In genomic region chr2:201980389-201980821, GRCh38 we compare ENCODE assay signal across 20 cellular contexts. TPM values are rescaled to one million over a fixed set of nuclear protein-coding genes. Genes with fewer than 3 reads are reported as not detected.
DNase-seq lines count a peak whose midpoint lies in the region; ATAC-seq and TF ChIP-seq lines count a peak whose summit lies in the region.
"Had no signal": no experiment of that assay in that cellular context is flagged by ENCODE, and none has a peak within 500 bp of the region (broad histone marks: within the 10 kb centered on the region; RNA-seq: fewer than 3 reads in every experiment).

No MANE protein-coding gene starts in this region.

- DNase-seq in cerebellar cortex (ENCODE audit: low spot score) (peak; percentile 96), HEK293T (ENCODE audit: extremely low spot score) (no peak), left lung (no peak)
- no peak for DNase-seq in activated T-helper 2 cell treated with anti-CD3 and anti-CD28 coated beads, Interferon-gamma antibody, Interleukin-2, Interleukin-4, amounts not matched to agents 10 μg/mL and 5 μg/mL and 100 μg/mL, durations not matched to agents 14 hours and 24 hours and 36 hours (ENCODE audit: low spot score)
- DNase-seq: activated CD4-positive, alpha-beta T cell treated with anti-CD3 and anti-CD28 coated beads, Interleukin-2, amount 10 ng/mL, durations not matched to agents 7 days and 5 days; activated naive CD4-positive, alpha-beta T cell; CD8-positive, alpha-beta memory T cell; DMS79; endodermal cell; KBM-7; natural killer cell; NCI-H1048; NCI-H2029 had no signal

- H3K36me3 ChIP-seq in left lung = no peaks in the 10 kb centered on the region
- H3K36me3 ChIP-seq: prostate gland had no signal

- ATAC-seq in GM18511 (IDR thresholded peaks at IDR 0.05; ENCODE audit: unreplicated experiment) = peak; percentile 49
- ATAC-seq in GM19468 (IDR thresholded peaks at IDR 0.05; ENCODE audit: extremely low read depth, unreplicated experiment) = peak; percentile 45
- peak; percentile 72 for ATAC-seq in HG03095 (IDR thresholded peaks at IDR 0.05; ENCODE audit: unreplicated experiment)
- no peak for ATAC-seq in HG02981 (IDR thresholded peaks at IDR 0.05; ENCODE audit: unreplicated experiment)
- no peak for ATAC-seq in left lung
- ATAC-seq: natural killer cell had no signal

- no peak overlapping the region for H3K4me3 Mint-ChIP-seq in activated T-helper 2 cell treated with anti-CD3 and anti-CD28 coated beads, Interferon-gamma antibody, Interleukin-2, Interleukin-4, amounts not matched to agents 10 μg/mL and 5 μg/mL and 100 μg/mL, durations not matched to agents 14 hours and 24 hours and 36 hours (ENCODE audit: low read depth)
- H3K4me3 Mint-ChIP-seq: activated CD4-positive, alpha-beta T cell treated with anti-CD3 and anti-CD28 coated beads, Interleukin-2, amount 10 ng/mL, durations not matched to agents 7 days and 5 days; CD8-positive, alpha-beta memory T cell; endodermal cell; natural killer cell had no signal

- H3K4me1 Mint-ChIP-seq in activated T-helper 2 cell treated with anti-CD3 and anti-CD28 coated beads, Interferon-gamma antibody, Interleukin-2, Interleukin-4, amounts not matched to agents 10 μg/mL and 5 μg/mL and 100 μg/mL, durations not matched to agents 14 hours and 24 hours and 36 hours (ENCODE audit: low read depth) = no peaks in the 10 kb centered on the region
- H3K4me1 Mint-ChIP-seq: activated CD4-positive, alpha-beta T cell treated with anti-CD3 and anti-CD28 coated beads, Interleukin-2, amount 10 ng/mL, durations not matched to agents 7 days and 5 days; CD8-positive, alpha-beta memory T cell; natural killer cell had no signal

- intact Hi-C loops in activated T-helper 2 cell treated with anti-CD3 and anti-CD28 coated beads, Interferon-gamma antibody, Interleukin-2, Interleukin-4, amounts not matched to agents 10 μg/mL and 5 μg/mL and 100 μg/mL, durations not matched to agents 14 hours and 24 hours and 36 hours (cut with micrococcal nuclease) = no loop called here
- intact Hi-C loops in left lung (cut with DNase I) = no loop called here

- H3K9me3 ChIP-seq in left lung = no peaks in the 10 kb centered on the region
- H3K9me3 ChIP-seq: prostate gland had no signal

- no peak overlapping the region for H3K4me3 ChIP-seq in left lung
- H3K4me3 ChIP-seq: prostate gland, smooth muscle cell had no signal

- no peaks in the 10 kb centered on the region for H3K27me3 ChIP-seq in left lung

- no peaks in the 10 kb centered on the region for H3K4me1 ChIP-seq in left lung
- H3K4me1 ChIP-seq: prostate gland had no signal

- H3K27ac Mint-ChIP-seq in activated T-helper 2 cell treated with anti-CD3 and anti-CD28 coated beads, Interferon-gamma antibody, Interleukin-2, Interleukin-4, amounts not matched to agents 10 μg/mL and 5 μg/mL and 100 μg/mL, durations not matched to agents 14 hours and 24 hours and 36 hours = no peak overlapping the region
- H3K27ac Mint-ChIP-seq: activated CD4-positive, alpha-beta T cell treated with anti-CD3 and anti-CD28 coated beads, Interleukin-2, amount 10 ng/mL, durations not matched to agents 7 days and 5 days; CD8-positive, alpha-beta memory T cell; endodermal cell; natural killer cell had no signal

- CTCF ChIA-PET in HEK293T (lab: Yijun Ruan, JAX) = no interaction called here

- H3K27me3 Mint-ChIP-seq in activated T-helper 2 cell treated with anti-CD3 and anti-CD28 coated beads, Interferon-gamma antibody, Interleukin-2, Interleukin-4, amounts not matched to agents 10 μg/mL and 5 μg/mL and 100 μg/mL, durations not matched to agents 14 hours and 24 hours and 36 hours (ENCODE audit: low read depth) = peaks cover 2% of the 10 kb centered on the region

- no peak for TF ChIP-seq CTCF in left lung (IDR thresholded peaks at IDR 0.05)

- H3K36me3 Mint-ChIP-seq in activated T-helper 2 cell treated with anti-CD3 and anti-CD28 coated beads, Interferon-gamma antibody, Interleukin-2, Interleukin-4, amounts not matched to agents 10 μg/mL and 5 μg/mL and 100 μg/mL, durations not matched to agents 14 hours and 24 hours and 36 hours (ENCODE audit: low read depth) = no peaks in the 10 kb centered on the region
- H3K36me3 Mint-ChIP-seq: CD8-positive, alpha-beta memory T cell; natural killer cell had no signal

- H3K27ac ChIP-seq in left lung = no peak overlapping the region
- H3K27ac ChIP-seq: prostate gland, RWPE1 had no signal

- POLR2A ChIA-PET in HEK293T (lab: Yijun Ruan, JAX) = no interaction called here

- H3K9me3 Mint-ChIP-seq in activated T-helper 2 cell treated with anti-CD3 and anti-CD28 coated beads, Interferon-gamma antibody, Interleukin-2, Interleukin-4, amounts not matched to agents 10 μg/mL and 5 μg/mL and 100 μg/mL, durations not matched to agents 14 hours and 24 hours and 36 hours = no peaks in the 10 kb centered on the region
- H3K9me3 Mint-ChIP-seq: activated CD4-positive, alpha-beta T cell treated with anti-CD3 and anti-CD28 coated beads, Interleukin-2, amount 10 ng/mL, durations not matched to agents 7 days and 5 days; CD8-positive, alpha-beta memory T cell; endodermal cell; natural killer cell had no signal

TF ChIP-seq in HEK293T, 16 proteins besides CTCF, POLR2A, EP300 and RAD21:
- TF ChIP-seq L3MBTL2 (conservative IDR thresholded peaks at IDR 0.05) = no peak
- TF ChIP-seq SUZ12 (IDR thresholded peaks at IDR 0.05) = no peak
- no peak for TF ChIP-seq ELF4 (IDR thresholded peaks at IDR 0.05)

RNA-seq across cellular contexts. Expression of gene FZD7, which starts 53.2 kb away (rescaled TPM):
- 1.1 and 1.4 TPM in 2 replicates for total RNA-seq in activated T-helper 2 cell treated with anti-CD3 and anti-CD28 coated beads, Interferon-gamma antibody, Interleukin-2, Interleukin-4, amounts not matched to agents 10 μg/mL and 5 μg/mL and 100 μg/mL, durations not matched to agents 14 hours and 24 hours and 36 hours
- total RNA-seq in left lung = 10 to 100 TPM; 11.1 to 17.6 TPM

Comparison
In these comparisons a context has a peak if more than half of its experiments do, and no peak if none do; other contexts are left out.
1. ATAC-seq: peak in GM18511 (single experiment), GM19468 (single experiment) and HG03095 (single experiment); none in HG02981 (single experiment) and left lung (single experiment).